In the genomic region with DNA sequence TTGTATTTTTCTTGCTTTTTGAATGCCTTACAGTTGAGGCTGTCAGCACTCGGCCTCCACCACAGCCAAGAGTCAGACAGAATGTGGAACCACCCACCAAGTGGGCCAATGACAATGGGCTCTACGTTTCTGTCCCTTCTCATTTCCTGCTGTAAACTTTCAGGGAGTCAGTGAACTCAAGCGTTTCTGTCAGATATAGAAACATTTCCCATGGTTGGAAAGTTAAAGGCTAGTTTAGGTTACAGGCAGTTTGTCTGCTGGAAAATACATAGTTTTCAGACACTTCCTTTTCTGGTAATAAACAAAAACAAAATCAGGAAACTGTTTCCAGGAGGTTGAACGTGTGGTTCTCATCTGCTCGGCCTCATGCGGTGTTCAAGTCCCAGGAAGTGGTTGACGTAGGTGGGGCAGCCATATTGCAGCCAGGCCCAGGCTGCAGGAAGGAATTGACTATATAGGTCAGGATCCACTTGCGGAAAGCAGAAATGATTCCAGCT, we compare ENCODE assay signal across 11 cellular contexts.
DNase-seq lines count a peak whose midpoint lies in the region; ATAC-seq and TF ChIP-seq lines count a peak whose summit lies in the region.
"Had no signal": no experiment of that assay in that cellular context is flagged by ENCODE, and none has a peak within 500 bp of the region (broad histone marks: within the 10 kb centered on the region; RNA-seq: fewer than 3 reads in every experiment).

No MANE protein-coding gene starts in this region.

- peak; percentile 27 for DNase-seq in activated T-cell treated with anti-CD3 and anti-CD28 coated beads, Interleukin-2, amount 50 U/mL, for 1 hour
- DNase-seq in activated T-cell treated with anti-CD3 and anti-CD28 coated beads for 4 hours (no peak), DMS53 treated with DMSO at 0.1 percent for 48 hours (lab: John Stamatoyannopoulos, UW; ENCODE audit: unreplicated experiment) (no peak), uterus (no peak)
- DNase-seq in activated CD8-positive, alpha-beta T cell treated with anti-CD3 and anti-CD28 coated beads for 36 hours, result peak; percentile 71
- peak; percentile 43 for DNase-seq in stimulated activated naive CD8-positive, alpha-beta T cell treated with anti-CD3 and anti-CD28 coated beads, Interleukin-15, Interleukin-2, amounts not matched to agents 100 U/mL and 50 U/mL, for 24 hours
- DNase-seq: H7, MM.1S, NCI-H526 treated with DMSO at 0.1 percent for 48 hours had no signal

- TF ChIP-seq POLR2A in uterus (IDR thresholded peaks at IDR 0.05), result no peak

- H3K27me3 ChIP-seq in esophagus (ENCODE audit: control insufficient read depth in 1 of 2, insufficient read depth in 2 of 2, low read length in 2 of 2) (no peaks in the 10 kb centered on the region), uterus (no peaks in the 10 kb centered on the region)

- H3K27ac Mint-ChIP-seq in activated CD8-positive, alpha-beta T cell treated with anti-CD3 and anti-CD28 coated beads for 36 hours, result peak overlapping the region; percentile 88

- H3K4me1 ChIP-seq in esophagus (ENCODE audit: control insufficient read depth in 2 of 2, insufficient read depth in 2 of 2, low read length in 1 of 2) (peaks cover 0 to 7% of the 10 kb centered on the region in 2 donors), uterus (no peaks in the 10 kb centered on the region)

- 58 to 64% methylated on average over 8 of the region's 8 CpGs for WGBS in esophagus, 2 donors

- intact Hi-C loops in activated CD8-positive, alpha-beta T cell treated with anti-CD3 and anti-CD28 coated beads for 36 hours (cut with micrococcal nuclease), result no loop called here
- intact Hi-C loops in uterus (cut with DNase I; ENCODE audit: low total_unique reads), result no loop called here

- H3K27me3 Mint-ChIP-seq in activated CD8-positive, alpha-beta T cell treated with anti-CD3 and anti-CD28 coated beads for 36 hours, result no peaks in the 10 kb centered on the region

- no peak for TF ChIP-seq CTCF in activated CD8-positive, alpha-beta T cell treated with anti-CD3 and anti-CD28 coated beads for 36 hours (IDR thresholded peaks at IDR 0.05)
- TF ChIP-seq CTCF in uterus (IDR thresholded peaks at IDR 0.05), result no peak

- no peak overlapping the region for H3K4me3 Mint-ChIP-seq in activated CD8-positive, alpha-beta T cell treated with anti-CD3 and anti-CD28 coated beads for 36 hours

- POLR2A ChIA-PET in activated CD8-positive, alpha-beta T cell treated with anti-CD3 and anti-CD28 coated beads for 36 hours (lab: Charles Lee), result interaction anchor here (1.3 kb wide), 1 partner anchor 12 kb away, joined by 5 read pairs; no protein-coding TSS in a partner anchor

- H3K9me3 Mint-ChIP-seq in activated CD8-positive, alpha-beta T cell treated with anti-CD3 and anti-CD28 coated beads for 36 hours, result peaks cover 9% of the 10 kb centered on the region

- H3K36me3 Mint-ChIP-seq in activated CD8-positive, alpha-beta T cell treated with anti-CD3 and anti-CD28 coated beads for 36 hours (ENCODE audit: low read depth), result peaks cover 9% of the 10 kb centered on the region

- CTCF ChIA-PET in activated CD8-positive, alpha-beta T cell treated with anti-CD3 and anti-CD28 coated beads for 36 hours (lab: Charles Lee), result interaction anchor here (0.6 kb wide), 1 partner anchor 9 kb away, joined by 3 read pairs; no protein-coding TSS in a partner anchor

- H3K27ac ChIP-seq in esophagus (ENCODE audit: low read depth in 2 of 2, low read length in 1 of 2) (peak overlapping the region; percentile 44 to 83), uterus (no peak overlapping the region)

- H3K4me3 ChIP-seq in esophagus (ENCODE audit: low read depth in 1 of 2, low read length in 2 of 2), result no peak overlapping the region
- H3K4me3 ChIP-seq in uterus, result no peak overlapping the region

- H3K36me3 ChIP-seq in esophagus (ENCODE audit: control insufficient read depth in 2 of 2, insufficient read depth in 2 of 2, low read length in 1 of 2) (no peaks in the 10 kb centered on the region), uterus (no peaks in the 10 kb centered on the region)

- H3K9me3 ChIP-seq in esophagus (ENCODE audit: control insufficient read depth in 2 of 2, insufficient read depth in 1 of 2, low read depth in 1 of 2, low read length in 1 of 2) (no peaks in the 10 kb centered on the region), uterus (no peaks in the 10 kb centered on the region)

- H3K4me1 Mint-ChIP-seq in activated CD8-positive, alpha-beta T cell treated with anti-CD3 and anti-CD28 coated beads for 36 hours (ENCODE audit: low read depth), result peaks cover 67% of the 10 kb centered on the region

- ATAC-seq in activated CD8-positive, alpha-beta T cell treated with anti-CD3 and anti-CD28 coated beads for 36 hours, result peak; percentile 83
- ATAC-seq in stimulated activated naive CD8-positive, alpha-beta T cell treated with anti-CD3 and anti-CD28 coated beads, Interleukin-15, Interleukin-2, amounts not matched to agents 100 U/mL and 50 U/mL, for 24 hours, result peak; percentile 66
- no peak for ATAC-seq in GM19467 (IDR thresholded peaks at IDR 0.05; ENCODE audit: unreplicated experiment)

Comparison
In these comparisons a context has a peak if more than half of its experiments do, and no peak if none do; other contexts are left out.
1. DNase-seq: peak in activated T-cell treated with anti-CD3 and anti-CD28 coated beads, Interleukin-2, amount 50 U/mL, for 1 hour (single experiment), activated CD8-positive, alpha-beta T cell treated with anti-CD3 and anti-CD28 coated beads for 36 hours (single experiment) and stimulated activated naive CD8-positive, alpha-beta T cell treated with anti-CD3 and anti-CD28 coated beads, Interleukin-15, Interleukin-2, amounts not matched to agents 100 U/mL and 50 U/mL, for 24 hours (single experiment); none in activated T-cell treated with anti-CD3 and anti-CD28 coated beads for 4 hours (single experiment), DMS53 treated with DMSO at 0.1 percent for 48 hours (single experiment) and uterus (0 of 2).
2. H3K27ac ChIP-seq: peak in esophagus (2 of 2); none in uterus (0 of 2).